ENCODE assay signal across 18 cellular contexts in genomic region chr6:138601128-138601527, GRCh38.
DNase-seq lines count a peak whose midpoint lies in the region; FAIRE-seq and TF ChIP-seq lines count a peak whose summit lies in the region.
"Had no signal": no experiment of that assay in that cellular context is flagged by ENCODE, and none has a peak within 500 bp of the region (broad histone marks: within the 10 kb centered on the region; RNA-seq: fewer than 3 reads in every experiment).

No MANE protein-coding gene starts in this region.

- no peak overlapping the region for H3K27ac Mint-ChIP-seq in immature natural killer cell
- H3K27ac Mint-ChIP-seq: naive B cell; progenitor cell of endocrine pancreas; stimulated activated naive CD8-positive, alpha-beta T cell treated with anti-CD3 and anti-CD28 coated beads, Interleukin-15, Interleukin-2, amounts not matched to agents 100 ng/mL and 50 ng/mL, for 24 hours had no signal

- peaks cover 0 to 5% (median 0%) of the 10 kb centered on the region in 3 donors for H3K27me3 Mint-ChIP-seq in immature natural killer cell (ENCODE audit: low read depth in 3 of 3)
- H3K27me3 Mint-ChIP-seq: progenitor cell of endocrine pancreas had no signal

- TF ChIP-seq CTCF in bronchial epithelial cell (IDR thresholded peaks at IDR 0.05; ENCODE audit: insufficient read depth, low read length, severe bottlenecking) = no peak

- no peaks in the 10 kb centered on the region for H3K4me1 Mint-ChIP-seq in immature natural killer cell
- H3K4me1 Mint-ChIP-seq: naive B cell had no signal

- H3K36me3 ChIP-seq in bronchial epithelial cell (ENCODE audit: control insufficient read depth, insufficient read depth, low read length) = no peaks in the 10 kb centered on the region
- H3K36me3 ChIP-seq in skeletal muscle satellite cell (ENCODE audit: insufficient read depth, low read length) = no peaks in the 10 kb centered on the region
- H3K36me3 ChIP-seq: adrenal gland, upper lobe of right lung had no signal

- H3K36me3 Mint-ChIP-seq in immature natural killer cell = no peaks in the 10 kb centered on the region
- H3K36me3 Mint-ChIP-seq: naive B cell had no signal

- H3K4me1 ChIP-seq in skeletal muscle satellite cell (ENCODE audit: control insufficient read depth, insufficient read depth, low read length) = peaks cover 18% of the 10 kb centered on the region
- H3K4me1 ChIP-seq: adrenal gland, upper lobe of right lung had no signal

- H3K4me3 ChIP-seq in bronchial epithelial cell (ENCODE audit: low read depth, low read length) (no peak overlapping the region), skeletal muscle satellite cell (ENCODE audit: low read length) (no peak overlapping the region)
- H3K4me3 ChIP-seq: adrenal gland, upper lobe of right lung had no signal

- peak overlapping the region; percentile 57 for H3K9ac ChIP-seq in skeletal muscle satellite cell (ENCODE audit: low read depth, low read length)

- no peak for FAIRE-seq in bronchial epithelial cell (lab: Jason Lieb, UNC)

- H3K27me3 ChIP-seq in bronchial epithelial cell (ENCODE audit: control insufficient read depth, insufficient read depth, low read length) = no peaks in the 10 kb centered on the region
- H3K27me3 ChIP-seq in skeletal muscle satellite cell (ENCODE audit: control insufficient read depth, insufficient read depth, low read length) = no peaks in the 10 kb centered on the region
- H3K27me3 ChIP-seq: adrenal gland, upper lobe of right lung had no signal

- no peaks in the 10 kb centered on the region for H3K9me3 Mint-ChIP-seq in immature natural killer cell
- H3K9me3 Mint-ChIP-seq: naive B cell; stimulated activated naive CD8-positive, alpha-beta T cell treated with anti-CD3 and anti-CD28 coated beads, Interleukin-15, Interleukin-2, amounts not matched to agents 100 ng/mL and 50 ng/mL, for 24 hours had no signal

- H3K4me3 Mint-ChIP-seq in immature natural killer cell = no peak overlapping the region
- H3K4me3 Mint-ChIP-seq: naive B cell; stimulated activated naive CD8-positive, alpha-beta T cell treated with anti-CD3 and anti-CD28 coated beads, Interleukin-15, Interleukin-2, amounts not matched to agents 100 ng/mL and 50 ng/mL, for 24 hours had no signal

- H3K9me3 ChIP-seq in skeletal muscle satellite cell (replicated peaks; ENCODE audit: low read length) = no peaks in the 10 kb centered on the region
- H3K9me3 ChIP-seq: adrenal gland, upper lobe of right lung had no signal

- peak; percentile 13 for DNase-seq in NCI-H2029 treated with DMSO at 0.1 percent for 48 hours (lab: John Stamatoyannopoulos, UW)
- no peak for DNase-seq in NCI-H2029 (lab: John Stamatoyannopoulos, UW)
- DNase-seq in bronchial epithelial cell (ENCODE audit: low read depth) = peak; percentile 26
- DNase-seq in glomerular endothelial cell (ENCODE audit: extremely low read depth, low read depth, low spot score) = peak; percentile 73
- no peak for DNase-seq in immature natural killer cell
- DNase-seq in dedifferentiated amniotic fluid mesenchymal stem cell (ENCODE audit: extremely low spot score) = no peak
- no peak for DNase-seq in cerebellar nuclear complex (lab: John Stamatoyannopoulos, UW)
- DNase-seq: activated CD4-positive, CD25-positive, alpha-beta regulatory T cell; adrenal gland; C1 segment of cervical spinal cord; cortex of kidney; KG1; naive B cell; NCI-H1092 treated with DMSO at 0.1 percent for 48 hours; upper lobe of right lung had no signal

- peak overlapping the region; percentile 23 for H3K4me2 ChIP-seq in skeletal muscle satellite cell (ENCODE audit: low read length)

Comparison
In these comparisons a context has a peak if more than half of its experiments do, and no peak if none do; other contexts are left out.
1. DNase-seq: peak in NCI-H2029 treated with DMSO at 0.1 percent for 48 hours (single experiment), bronchial epithelial cell (single experiment) and glomerular endothelial cell (single experiment); none in NCI-H2029 (single experiment), immature natural killer cell (0 of 3), dedifferentiated amniotic fluid mesenchymal stem cell (single experiment) and cerebellar nuclear complex (0 of 2).